In genomic region chr2:220586980-220587549, GRCh38 we compare ENCODE assay signal across 14 cellular contexts.
"Had no signal": no experiment of that assay in that cellular context is flagged by ENCODE, and none has a peak within 500 bp of the region (broad histone marks: within the 10 kb centered on the region; RNA-seq: fewer than 3 reads in every experiment).

No MANE protein-coding gene starts in this region.

- DNase-seq: activated CD4-positive, alpha-beta memory T cell treated with anti-CD3 and anti-CD28 coated beads for 36 hours; activated CD8-positive, alpha-beta memory T cell treated with anti-CD3 and anti-CD28 coated beads, Interleukin-2, amount 10 ng/mL, durations not matched to agents 7 days and 5 days; activated naive CD4-positive, alpha-beta T cell treated with anti-CD3 and anti-CD28 coated beads for 36 hours; activated naive CD8-positive, alpha-beta T cell treated with anti-CD3 and anti-CD28 coated beads, Interleukin-2, amount 50 U/mL, for 24 hours; activated T-cell treated with anti-CD3 and anti-CD28 coated beads, Interleukin-2, amount 50 U/mL, for 1 hour; mucosa of descending colon; natural killer cell; posterior cingulate gyrus; stimulated activated naive CD8-positive, alpha-beta T cell treated with anti-CD3 and anti-CD28 coated beads, Interleukin-15, amount 100 ng/mL, for 72 hours; T-helper 1 cell; T1000; testis; upper lobe of right lung; WERI-Rb-1 had no signal

- ATAC-seq: activated CD8-positive, alpha-beta memory T cell treated with anti-CD3 and anti-CD28 coated beads, Interleukin-2, amount 10 ng/mL, durations not matched to agents 7 days and 5 days; activated naive CD8-positive, alpha-beta T cell treated with anti-CD3 and anti-CD28 coated beads, Interleukin-2, amount 50 U/mL, for 24 hours; mucosa of descending colon; natural killer cell; stimulated activated naive CD8-positive, alpha-beta T cell treated with anti-CD3 and anti-CD28 coated beads, Interleukin-15, amount 100 ng/mL, for 72 hours; upper lobe of right lung had no signal

- H3K4me3 ChIP-seq: mucosa of descending colon, testis, upper lobe of right lung had no signal
